In genomic region chr3:188947983-188948657, GRCh38 we compare ENCODE assay signal across 8 cellular contexts.
DNase-seq lines count a peak whose midpoint lies in the region; ATAC-seq and TF ChIP-seq lines count a peak whose summit lies in the region.

No MANE protein-coding gene starts in this region.

- peak overlapping the region; percentile 39 for H3K27ac ChIP-seq in foreskin keratinocyte

- no peak for TF ChIP-seq CTCF in foreskin keratinocyte (conservative IDR thresholded peaks at IDR 0.05)

- no peaks in the 10 kb centered on the region for H3K27me3 ChIP-seq in foreskin keratinocyte

- DNase-seq in C1 segment of cervical spinal cord (lab: John Stamatoyannopoulos, UW) (peak; percentile 70 to 100 (median 88)), NCI-H1092 (lab: John Stamatoyannopoulos, UW) (peak; percentile 98), T1000 (lab: John Stamatoyannopoulos, UW) (peak; percentile 35), foreskin keratinocyte (peak; percentile 66 to 84), non-pigmented ciliary epithelial cell (ENCODE audit: low read depth) (peak; percentile 93), GOT3 (lab: John Stamatoyannopoulos, UW) (no peak)
- no peak for DNase-seq in activated effector memory CD4-positive, alpha-beta T cell treated with anti-CD3 and anti-CD28 coated beads, Interleukin-2, amount 50 U/mL, for 16 hours

- H3K4me1 ChIP-seq in foreskin keratinocyte = peaks cover 23% of the 10 kb centered on the region

- ATAC-seq in foreskin keratinocyte (peak; percentile 72), GM18519 (IDR thresholded peaks at IDR 0.05; ENCODE audit: low FRiP score, unreplicated experiment) (no peak)

Comparison
In these comparisons a context has a peak if more than half of its experiments do, and no peak if none do; other contexts are left out.
1. DNase-seq: peak in C1 segment of cervical spinal cord (14 of 14), NCI-H1092 (single experiment), T1000 (single experiment), foreskin keratinocyte (2 of 2) and non-pigmented ciliary epithelial cell (single experiment); none in activated effector memory CD4-positive, alpha-beta T cell treated with anti-CD3 and anti-CD28 coated beads, Interleukin-2, amount 50 U/mL, for 16 hours (single experiment) and GOT3 (single experiment).